ENCODE assay signal across 1 cellular context in genomic region chr12:68319988-68320623, GRCh38.
A peak's percentile ranks its signal among the peaks of the same experiment; 100 is the strongest.
TF ChIP-seq lines count a peak whose summit lies in the region.

No MANE protein-coding gene starts in this region.

TF ChIP-seq in K562, 482 proteins besides CTCF, POLR2A, EP300 and RAD21 (continued from another document):
- TF ChIP-seq MAFK (IDR thresholded peaks at IDR 0.05; ENCODE audit: low read length): peak; percentile 50; the same call in 1 of the 2 replicates
- no peak for TF ChIP-seq ZC3H11A (IDR thresholded peaks at IDR 0.05; ENCODE audit: low read depth, low read length)
- no peak for TF ChIP-seq HCFC1 (IDR thresholded peaks at IDR 0.05; ENCODE audit: low read depth, low read length)
- peak; percentile 21; the same call in 1 of the 2 replicates for TF ChIP-seq FOSL1 (tag; conservative IDR thresholded peaks at IDR 0.05)
- peak; percentile 75 for TF ChIP-seq ZNF316 (IDR thresholded peaks at IDR 0.05)
- peak; percentile 46; the same call in 1 of the 2 replicates for TF ChIP-seq SMARCA4 (IDR thresholded peaks at IDR 0.05)
- no peak for TF ChIP-seq RREB1 (CRISPR knock-in tag; IDR thresholded peaks at IDR 0.05)
- no peak for TF ChIP-seq ZBTB2 (IDR thresholded peaks at IDR 0.05)
- TF ChIP-seq MAFG (tag; conservative IDR thresholded peaks at IDR 0.05): peak; percentile 90
- TF ChIP-seq JUND (IDR thresholded peaks at IDR 0.05; ENCODE audit: borderline replicate concordance, low read depth, low read length): no peak
- peak; percentile 23; the same call in 1 of the 3 replicates for TF ChIP-seq JUND (tag; IDR thresholded peaks at IDR 0.05; ENCODE audit: borderline replicate concordance, low read depth, low read length)
- peak; percentile 28; the same call in 1 of the 2 replicates for TF ChIP-seq L3MBTL2 (IDR thresholded peaks at IDR 0.05)
- no peak for TF ChIP-seq SUPT5H (IDR thresholded peaks at IDR 0.05)
- no peak for TF ChIP-seq ARHGAP35 (IDR thresholded peaks at IDR 0.05; ENCODE audit: partially characterized antibody)
- TF ChIP-seq NR4A1 (CRISPR knock-in tag; IDR thresholded peaks at IDR 0.05): no peak
- TF ChIP-seq NR4A1 (tag; IDR thresholded peaks at IDR 0.05): peak; percentile 67; the same call in 1 of the 2 replicates
- TF ChIP-seq TBL1XR1 (IDR thresholded peaks at IDR 0.05; ENCODE audit: low read length in 2 of 2): no peak
- TF ChIP-seq MCM7 (IDR thresholded peaks at IDR 0.05): no peak
- TF ChIP-seq POLR2H (tag; IDR thresholded peaks at IDR 0.05; ENCODE audit: low read depth): no peak
- TF ChIP-seq EGR1 (conservative IDR thresholded peaks at IDR 0.05): no peak
- no peak for TF ChIP-seq CBFA2T2 (conservative IDR thresholded peaks at IDR 0.05)
- no peak for TF ChIP-seq CCNT2 (IDR thresholded peaks at IDR 0.05; ENCODE audit: borderline replicate concordance, extremely low read depth, insufficient read length, low read depth, low read length)
- TF ChIP-seq ZKSCAN3 (CRISPR knock-in tag; IDR thresholded peaks at IDR 0.05): no peak
- no peak for TF ChIP-seq FOXJ2 (tag; IDR thresholded peaks at IDR 0.05)
- no peak for TF ChIP-seq SIN3B (IDR thresholded peaks at IDR 0.05; ENCODE audit: low read depth)
- TF ChIP-seq DPF2 (IDR thresholded peaks at IDR 0.05): peak; percentile 22; the same call in 1 of the 2 replicates
- TF ChIP-seq C11orf30 (IDR thresholded peaks at IDR 0.05; ENCODE audit: low read depth): peak; percentile 79
- 0 out of 4 replicates have a peak, but pooled peaks of 1 of the 2 experiments have one; percentile 34 for TF ChIP-seq RCOR1 (IDR thresholded peaks at IDR 0.05; ENCODE audit: borderline replicate concordance in 1 of 2, low read depth in 2 of 2, low read length in 2 of 2)
- peak; percentile 39; the same call in 1 of the 2 replicates for TF ChIP-seq MAFF (IDR thresholded peaks at IDR 0.05; ENCODE audit: low read length)
- no peak for TF ChIP-seq ZKSCAN8 (CRISPR knock-in tag; IDR thresholded peaks at IDR 0.05)
